ENCODE assay signal across 15 cellular contexts in genomic region chr17:70658324-70658723, GRCh38.
DNase-seq lines count a peak whose midpoint lies in the region; TF ChIP-seq lines count a peak whose summit lies in the region.
"Had no signal": no experiment of that assay in that cellular context is flagged by ENCODE, and none has a peak within 500 bp of the region (broad histone marks: within the 10 kb centered on the region; RNA-seq: fewer than 3 reads in every experiment).

No MANE protein-coding gene starts in this region.

- H3K4me3 Mint-ChIP-seq in neural crest cell (no peak overlapping the region), type B pancreatic cell (no peak overlapping the region), endothelial cell (ENCODE audit: unreplicated experiment) (no peak overlapping the region)
- H3K4me3 Mint-ChIP-seq: CD8-positive, alpha-beta memory T cell had no signal

- no peaks in the 10 kb centered on the region for H3K27me3 Mint-ChIP-seq in neural crest cell (ENCODE audit: low read depth)
- no peaks in the 10 kb centered on the region for H3K27me3 Mint-ChIP-seq in type B pancreatic cell
- H3K27me3 Mint-ChIP-seq in endothelial cell (ENCODE audit: unreplicated experiment), result no peaks in the 10 kb centered on the region
- H3K27me3 Mint-ChIP-seq: CD8-positive, alpha-beta memory T cell had no signal

- no peaks in the 10 kb centered on the region for H3K36me3 Mint-ChIP-seq in neural crest cell (ENCODE audit: low read depth)
- H3K36me3 Mint-ChIP-seq in type B pancreatic cell, result no peaks in the 10 kb centered on the region
- no peaks in the 10 kb centered on the region for H3K36me3 Mint-ChIP-seq in endothelial cell (ENCODE audit: low read depth, unreplicated experiment)
- H3K36me3 Mint-ChIP-seq: CD8-positive, alpha-beta memory T cell had no signal

- TF ChIP-seq CTCF in neural crest cell (conservative IDR thresholded peaks at IDR 0.05) (no peak), type B pancreatic cell (conservative IDR thresholded peaks at IDR 0.05) (no peak), endothelial cell (IDR thresholded peaks at IDR 0.05; ENCODE audit: unreplicated experiment) (no peak)

- peak; percentile 20 for TF ChIP-seq RAD21 in Ishikawa (IDR thresholded peaks at IDR 0.05; ENCODE audit: low read depth)

- TF ChIP-seq EP300 in Ishikawa (IDR thresholded peaks at IDR 0.05; ENCODE audit: borderline replicate concordance), result peak; percentile 98

- DNase-seq in iPS-NIHi11 (ENCODE audit: low spot score), result peak; percentile 18
- no peak for DNase-seq in neural crest cell (ENCODE audit: low read depth, low spot score)
- no peak for DNase-seq in type B pancreatic cell (ENCODE audit: extremely low spot score, unreplicated experiment)
- DNase-seq in endothelial cell (ENCODE audit: low spot score), result no peak
- no peak for DNase-seq in NCI-H510A treated with DMSO at 0.1 percent for 48 hours (lab: John Stamatoyannopoulos, UW)
- DNase-seq in HT-29 (ENCODE audit: low spot score), result no peak
- DNase-seq: 8988T; AML-193; Caco-2; CD8-positive, alpha-beta memory T cell; DND-41; GDM1; GM23248; IMR-90 had no signal

- H3K4me1 Mint-ChIP-seq in neural crest cell (peaks cover 69% of the 10 kb centered on the region), type B pancreatic cell (ENCODE audit: unreplicated experiment) (peaks cover 22% of the 10 kb centered on the region), endothelial cell (ENCODE audit: unreplicated experiment) (no peaks in the 10 kb centered on the region)
- H3K4me1 Mint-ChIP-seq: CD8-positive, alpha-beta memory T cell had no signal

- H3K9me3 Mint-ChIP-seq in neural crest cell, result no peaks in the 10 kb centered on the region
- no peaks in the 10 kb centered on the region for H3K9me3 Mint-ChIP-seq in type B pancreatic cell
- no peaks in the 10 kb centered on the region for H3K9me3 Mint-ChIP-seq in endothelial cell (ENCODE audit: unreplicated experiment)

- H3K27ac Mint-ChIP-seq in neural crest cell (ENCODE audit: unreplicated experiment) (peak overlapping the region; percentile 87), type B pancreatic cell (peak overlapping the region; percentile 56), endothelial cell (ENCODE audit: unreplicated experiment) (no peak overlapping the region)
- H3K27ac Mint-ChIP-seq: CD8-positive, alpha-beta memory T cell had no signal

TF ChIP-seq in Ishikawa, 13 proteins besides CTCF, POLR2A, EP300 and RAD21:
- TF ChIP-seq REST (IDR thresholded peaks at IDR 0.05; ENCODE audit: low read depth), result no peak
- peak; percentile 95 for TF ChIP-seq FOXM1 (IDR thresholded peaks at IDR 0.05; ENCODE audit: borderline replicate concordance, low read depth)
- no peak; the same call in 1 of the 2 replicates for TF ChIP-seq EGR1 (IDR thresholded peaks at IDR 0.05)
- TF ChIP-seq NFIC (IDR thresholded peaks at IDR 0.05), result peak; percentile 85
- TF ChIP-seq TEAD4 (IDR thresholded peaks at IDR 0.05), result peak; percentile 83
- peak; percentile 96 for TF ChIP-seq TCF12 (IDR thresholded peaks at IDR 0.05; ENCODE audit: low read depth)
- peak; percentile 71; the same call in 1 of the 2 replicates for TF ChIP-seq ZBTB7A (IDR thresholded peaks at IDR 0.05; ENCODE audit: low read depth)
- TF ChIP-seq YY1 (IDR thresholded peaks at IDR 0.05; ENCODE audit: low read depth), result peak; percentile 26; the same call in 1 of the 2 replicates
- TF ChIP-seq CEBPB (IDR thresholded peaks at IDR 0.05), result peak; percentile 85
- TF ChIP-seq TAF1 (IDR thresholded peaks at IDR 0.05; ENCODE audit: low read depth), result no peak
